Comparison of ENCODE assay signal across 1 cellular context in the genomic region with DNA sequence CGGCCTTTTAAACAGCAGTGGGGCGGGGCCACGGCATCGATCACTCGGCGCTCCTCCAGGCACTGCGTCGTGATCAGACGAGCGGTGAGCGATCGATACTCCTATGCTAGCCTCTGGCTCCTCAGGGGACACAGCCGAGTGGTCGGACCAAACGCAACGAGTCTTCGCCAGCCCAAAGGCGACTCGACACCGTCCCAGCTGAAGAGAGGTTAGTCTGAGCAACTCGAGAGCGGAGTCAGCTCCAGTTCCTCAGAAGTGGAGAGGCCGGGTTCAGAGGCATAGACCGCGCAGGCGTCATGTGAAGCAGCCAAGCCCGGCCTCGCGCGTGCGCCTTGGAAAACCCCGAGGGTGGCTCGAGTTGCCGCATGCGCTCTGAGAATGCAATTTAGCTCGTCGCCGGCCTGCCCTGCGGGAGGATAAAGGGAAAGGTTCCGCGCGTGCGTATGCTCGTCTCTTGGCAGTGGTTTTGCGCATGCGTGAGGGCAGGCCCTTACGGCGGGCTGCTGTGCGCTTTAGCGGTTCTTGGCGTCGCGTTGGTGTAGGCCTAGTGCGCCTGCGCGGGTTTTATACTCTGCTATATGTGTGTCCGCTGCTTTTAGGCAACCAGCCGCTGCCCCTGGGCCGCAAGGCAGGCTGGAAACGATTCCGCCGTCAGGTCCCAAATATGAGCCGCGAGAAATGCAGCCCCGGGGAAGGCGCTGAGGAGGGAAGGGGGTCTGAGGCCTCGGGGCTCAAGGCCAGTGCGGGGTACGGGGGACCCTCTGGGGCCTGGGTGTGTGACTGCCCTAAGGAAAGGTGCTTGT.
TF ChIP-seq lines count a peak whose summit lies in the region.

A gene (plus strand): TSS at position 98 of the 803 bp plus-strand sequence. CDS start 6,598 bp downstream, outside the sequence.

TF ChIP-seq in HepG2, 621 proteins besides CTCF, POLR2A, EP300 and RAD21 (continued from another document and continues in another):
- TF ChIP-seq, protein P1, sequence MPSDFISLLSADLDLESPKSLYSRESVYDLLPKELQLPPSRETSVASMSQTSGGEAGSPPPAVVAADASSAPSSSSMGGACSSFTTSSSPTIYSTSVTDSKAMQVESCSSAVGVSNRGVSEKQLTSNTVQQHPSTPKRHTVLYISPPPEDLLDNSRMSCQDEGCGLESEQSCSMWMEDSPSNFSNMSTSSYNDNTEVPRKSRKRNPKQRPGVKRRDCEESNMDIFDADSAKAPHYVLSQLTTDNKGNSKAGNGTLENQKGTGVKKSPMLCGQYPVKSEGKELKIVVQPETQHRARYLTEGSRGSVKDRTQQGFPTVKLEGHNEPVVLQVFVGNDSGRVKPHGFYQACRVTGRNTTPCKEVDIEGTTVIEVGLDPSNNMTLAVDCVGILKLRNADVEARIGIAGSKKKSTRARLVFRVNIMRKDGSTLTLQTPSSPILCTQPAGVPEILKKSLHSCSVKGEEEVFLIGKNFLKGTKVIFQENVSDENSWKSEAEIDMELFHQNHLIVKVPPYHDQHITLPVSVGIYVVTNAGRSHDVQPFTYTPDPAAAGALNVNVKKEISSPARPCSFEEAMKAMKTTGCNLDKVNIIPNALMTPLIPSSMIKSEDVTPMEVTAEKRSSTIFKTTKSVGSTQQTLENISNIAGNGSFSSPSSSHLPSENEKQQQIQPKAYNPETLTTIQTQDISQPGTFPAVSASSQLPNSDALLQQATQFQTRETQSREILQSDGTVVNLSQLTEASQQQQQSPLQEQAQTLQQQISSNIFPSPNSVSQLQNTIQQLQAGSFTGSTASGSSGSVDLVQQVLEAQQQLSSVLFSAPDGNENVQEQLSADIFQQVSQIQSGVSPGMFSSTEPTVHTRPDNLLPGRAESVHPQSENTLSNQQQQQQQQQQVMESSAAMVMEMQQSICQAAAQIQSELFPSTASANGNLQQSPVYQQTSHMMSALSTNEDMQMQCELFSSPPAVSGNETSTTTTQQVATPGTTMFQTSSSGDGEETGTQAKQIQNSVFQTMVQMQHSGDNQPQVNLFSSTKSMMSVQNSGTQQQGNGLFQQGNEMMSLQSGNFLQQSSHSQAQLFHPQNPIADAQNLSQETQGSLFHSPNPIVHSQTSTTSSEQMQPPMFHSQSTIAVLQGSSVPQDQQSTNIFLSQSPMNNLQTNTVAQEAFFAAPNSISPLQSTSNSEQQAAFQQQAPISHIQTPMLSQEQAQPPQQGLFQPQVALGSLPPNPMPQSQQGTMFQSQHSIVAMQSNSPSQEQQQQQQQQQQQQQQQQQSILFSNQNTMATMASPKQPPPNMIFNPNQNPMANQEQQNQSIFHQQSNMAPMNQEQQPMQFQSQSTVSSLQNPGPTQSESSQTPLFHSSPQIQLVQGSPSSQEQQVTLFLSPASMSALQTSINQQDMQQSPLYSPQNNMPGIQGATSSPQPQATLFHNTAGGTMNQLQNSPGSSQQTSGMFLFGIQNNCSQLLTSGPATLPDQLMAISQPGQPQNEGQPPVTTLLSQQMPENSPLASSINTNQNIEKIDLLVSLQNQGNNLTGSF (CRISPR knock-in tag; IDR thresholded peaks at IDR 0.05) = peak; percentile 90
- no peak; the same call in 1 of the 2 replicates for TF ChIP-seq GFI1 (CRISPR knock-in tag; IDR thresholded peaks at IDR 0.05; ENCODE audit: borderline replicate concordance)
- TF ChIP-seq ZNF883 (CRISPR knock-in tag; IDR thresholded peaks at IDR 0.05; ENCODE audit: not compliant biosample characterization) = peak; percentile 95
- TF ChIP-seq, protein P2, sequence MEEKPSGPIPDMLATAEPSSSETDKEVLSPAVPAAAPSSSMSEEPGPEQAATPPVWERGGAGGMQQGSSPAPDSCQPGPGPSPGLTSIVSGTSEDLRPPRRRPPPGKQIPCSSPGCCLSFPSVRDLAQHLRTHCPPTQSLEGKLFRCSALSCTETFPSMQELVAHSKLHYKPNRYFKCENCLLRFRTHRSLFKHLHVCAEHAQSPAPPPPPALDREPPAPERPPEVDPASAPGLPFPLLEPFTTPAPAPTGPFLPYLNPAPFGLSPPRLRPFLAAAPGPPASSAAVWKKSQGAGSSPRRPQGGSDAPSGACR (CRISPR knock-in tag; IDR thresholded peaks at IDR 0.05) = peak; percentile 90; the same call in 1 of the 2 replicates
- TF ChIP-seq, protein P3, sequence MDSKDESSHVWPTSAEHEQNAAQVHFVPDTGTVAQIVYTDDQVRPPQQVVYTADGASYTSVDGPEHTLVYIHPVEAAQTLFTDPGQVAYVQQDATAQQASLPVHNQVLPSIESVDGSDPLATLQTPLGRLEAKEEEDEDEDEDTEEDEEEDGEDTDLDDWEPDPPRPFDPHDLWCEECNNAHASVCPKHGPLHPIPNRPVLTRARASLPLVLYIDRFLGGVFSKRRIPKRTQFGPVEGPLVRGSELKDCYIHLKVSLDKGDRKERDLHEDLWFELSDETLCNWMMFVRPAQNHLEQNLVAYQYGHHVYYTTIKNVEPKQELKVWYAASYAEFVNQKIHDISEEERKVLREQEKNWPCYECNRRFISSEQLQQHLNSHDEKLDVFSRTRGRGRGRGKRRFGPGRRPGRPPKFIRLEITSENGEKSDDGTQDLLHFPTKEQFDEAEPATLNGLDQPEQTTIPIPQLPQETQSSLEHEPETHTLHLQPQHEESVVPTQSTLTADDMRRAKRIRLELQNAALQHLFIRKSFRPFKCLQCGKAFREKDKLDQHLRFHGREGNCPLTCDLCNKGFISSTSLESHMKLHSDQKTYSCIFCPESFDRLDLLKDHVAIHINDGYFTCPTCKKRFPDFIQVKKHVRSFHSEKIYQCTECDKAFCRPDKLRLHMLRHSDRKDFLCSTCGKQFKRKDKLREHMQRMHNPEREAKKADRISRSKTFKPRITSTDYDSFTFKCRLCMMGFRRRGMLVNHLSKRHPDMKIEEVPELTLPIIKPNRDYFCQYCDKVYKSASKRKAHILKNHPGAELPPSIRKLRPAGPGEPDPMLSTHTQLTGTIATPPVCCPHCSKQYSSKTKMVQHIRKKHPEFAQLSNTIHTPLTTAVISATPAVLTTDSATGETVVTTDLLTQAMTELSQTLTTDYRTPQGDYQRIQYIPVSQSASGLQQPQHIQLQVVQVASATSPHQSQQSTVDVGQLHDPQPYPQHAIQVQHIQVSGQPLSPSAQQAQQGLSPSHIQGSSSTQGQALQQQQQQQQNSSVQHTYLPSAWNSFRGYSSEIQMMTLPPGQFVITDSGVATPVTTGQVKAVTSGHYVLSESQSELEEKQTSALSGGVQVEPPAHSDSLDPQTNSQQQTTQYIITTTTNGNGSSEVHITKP (CRISPR knock-in tag; IDR thresholded peaks at IDR 0.05; ENCODE audit: low read depth) = peak; percentile 18
- TF ChIP-seq AKAP8 (CRISPR knock-in tag; IDR thresholded peaks at IDR 0.05) = 0 out of 2 replicates have a peak, but pooled peaks have one; percentile 52
- TF ChIP-seq PTBP1 (IDR thresholded peaks at IDR 0.05; ENCODE audit: low read depth, low read length, poor library complexity, severe bottlenecking) = peak; percentile 95
- no peak for TF ChIP-seq ZNF431 (CRISPR knock-in tag; IDR thresholded peaks at IDR 0.05; ENCODE audit: borderline replicate concordance, low read depth)
- TF ChIP-seq MED13 (CRISPR knock-in tag; IDR thresholded peaks at IDR 0.05) = peak; percentile 60; the same call in 1 of the 2 replicates
- peak; percentile 83; the same call in 1 of the 2 replicates for TF ChIP-seq ZNF331 (CRISPR knock-in tag; IDR thresholded peaks at IDR 0.05)
- peak; percentile 78 for TF ChIP-seq ARHGAP35 (CRISPR knock-in tag; IDR thresholded peaks at IDR 0.05; ENCODE audit: borderline replicate concordance)
- peak; percentile 87 for TF ChIP-seq TAF1 (CRISPR knock-in tag; IDR thresholded peaks at IDR 0.05)
- TF ChIP-seq NAIF1 (CRISPR knock-in tag; IDR thresholded peaks at IDR 0.05; ENCODE audit: borderline replicate concordance) = peak; percentile 80; the same call in 1 of the 2 replicates
- TF ChIP-seq, protein P4, sequence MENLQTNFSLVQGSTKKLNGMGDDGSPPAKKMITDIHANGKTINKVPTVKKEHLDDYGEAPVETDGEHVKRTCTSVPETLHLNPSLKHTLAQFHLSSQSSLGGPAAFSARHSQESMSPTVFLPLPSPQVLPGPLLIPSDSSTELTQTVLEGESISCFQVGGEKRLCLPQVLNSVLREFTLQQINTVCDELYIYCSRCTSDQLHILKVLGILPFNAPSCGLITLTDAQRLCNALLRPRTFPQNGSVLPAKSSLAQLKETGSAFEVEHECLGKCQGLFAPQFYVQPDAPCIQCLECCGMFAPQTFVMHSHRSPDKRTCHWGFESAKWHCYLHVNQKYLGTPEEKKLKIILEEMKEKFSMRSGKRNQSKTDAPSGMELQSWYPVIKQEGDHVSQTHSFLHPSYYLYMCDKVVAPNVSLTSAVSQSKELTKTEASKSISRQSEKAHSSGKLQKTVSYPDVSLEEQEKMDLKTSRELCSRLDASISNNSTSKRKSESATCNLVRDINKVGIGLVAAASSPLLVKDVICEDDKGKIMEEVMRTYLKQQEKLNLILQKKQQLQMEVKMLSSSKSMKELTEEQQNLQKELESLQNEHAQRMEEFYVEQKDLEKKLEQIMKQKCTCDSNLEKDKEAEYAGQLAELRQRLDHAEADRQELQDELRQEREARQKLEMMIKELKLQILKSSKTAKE (CRISPR knock-in tag; IDR thresholded peaks at IDR 0.05; ENCODE audit: borderline replicate concordance) = no peak
- TF ChIP-seq NR3C1 (CRISPR knock-in tag; IDR thresholded peaks at IDR 0.05) = no peak
- TF ChIP-seq, protein P5, sequence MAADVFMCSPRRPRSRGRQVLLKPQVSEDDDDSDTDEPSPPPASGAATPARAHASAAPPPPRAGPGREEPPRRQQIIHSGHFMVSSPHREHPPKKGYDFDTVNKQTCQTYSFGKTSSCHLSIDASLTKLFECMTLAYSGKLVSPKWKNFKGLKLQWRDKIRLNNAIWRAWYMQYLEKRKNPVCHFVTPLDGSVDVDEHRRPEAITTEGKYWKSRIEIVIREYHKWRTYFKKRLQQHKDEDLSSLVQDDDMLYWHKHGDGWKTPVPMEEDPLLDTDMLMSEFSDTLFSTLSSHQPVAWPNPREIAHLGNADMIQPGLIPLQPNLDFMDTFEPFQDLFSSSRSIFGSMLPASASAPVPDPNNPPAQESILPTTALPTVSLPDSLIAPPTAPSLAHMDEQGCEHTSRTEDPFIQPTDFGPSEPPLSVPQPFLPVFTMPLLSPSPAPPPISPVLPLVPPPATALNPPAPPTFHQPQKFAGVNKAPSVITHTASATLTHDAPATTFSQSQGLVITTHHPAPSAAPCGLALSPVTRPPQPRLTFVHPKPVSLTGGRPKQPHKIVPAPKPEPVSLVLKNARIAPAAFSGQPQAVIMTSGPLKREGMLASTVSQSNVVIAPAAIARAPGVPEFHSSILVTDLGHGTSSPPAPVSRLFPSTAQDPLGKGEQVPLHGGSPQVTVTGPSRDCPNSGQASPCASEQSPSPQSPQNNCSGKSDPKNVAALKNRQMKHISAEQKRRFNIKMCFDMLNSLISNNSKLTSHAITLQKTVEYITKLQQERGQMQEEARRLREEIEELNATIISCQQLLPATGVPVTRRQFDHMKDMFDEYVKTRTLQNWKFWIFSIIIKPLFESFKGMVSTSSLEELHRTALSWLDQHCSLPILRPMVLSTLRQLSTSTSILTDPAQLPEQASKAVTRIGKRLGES (CRISPR knock-in tag; IDR thresholded peaks at IDR 0.05; ENCODE audit: borderline replicate concordance) = no peak
- TF ChIP-seq THAP11 (CRISPR knock-in tag; IDR thresholded peaks at IDR 0.05) = peak; percentile 94
- TF ChIP-seq, protein P6, sequence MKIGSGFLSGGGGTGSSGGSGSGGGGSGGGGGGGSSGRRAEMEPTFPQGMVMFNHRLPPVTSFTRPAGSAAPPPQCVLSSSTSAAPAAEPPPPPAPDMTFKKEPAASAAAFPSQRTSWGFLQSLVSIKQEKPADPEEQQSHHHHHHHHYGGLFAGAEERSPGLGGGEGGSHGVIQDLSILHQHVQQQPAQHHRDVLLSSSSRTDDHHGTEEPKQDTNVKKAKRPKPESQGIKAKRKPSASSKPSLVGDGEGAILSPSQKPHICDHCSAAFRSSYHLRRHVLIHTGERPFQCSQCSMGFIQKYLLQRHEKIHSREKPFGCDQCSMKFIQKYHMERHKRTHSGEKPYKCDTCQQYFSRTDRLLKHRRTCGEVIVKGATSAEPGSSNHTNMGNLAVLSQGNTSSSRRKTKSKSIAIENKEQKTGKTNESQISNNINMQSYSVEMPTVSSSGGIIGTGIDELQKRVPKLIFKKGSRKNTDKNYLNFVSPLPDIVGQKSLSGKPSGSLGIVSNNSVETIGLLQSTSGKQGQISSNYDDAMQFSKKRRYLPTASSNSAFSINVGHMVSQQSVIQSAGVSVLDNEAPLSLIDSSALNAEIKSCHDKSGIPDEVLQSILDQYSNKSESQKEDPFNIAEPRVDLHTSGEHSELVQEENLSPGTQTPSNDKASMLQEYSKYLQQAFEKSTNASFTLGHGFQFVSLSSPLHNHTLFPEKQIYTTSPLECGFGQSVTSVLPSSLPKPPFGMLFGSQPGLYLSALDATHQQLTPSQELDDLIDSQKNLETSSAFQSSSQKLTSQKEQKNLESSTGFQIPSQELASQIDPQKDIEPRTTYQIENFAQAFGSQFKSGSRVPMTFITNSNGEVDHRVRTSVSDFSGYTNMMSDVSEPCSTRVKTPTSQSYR (CRISPR knock-in tag; IDR thresholded peaks at IDR 0.05; ENCODE audit: borderline replicate concordance) = peak; percentile 69; the same call in 1 of the 2 replicates
- peak; percentile 87 for TF ChIP-seq YY1 (IDR thresholded peaks at IDR 0.05; ENCODE audit: insufficient read depth, insufficient replicate concordance, low read depth, low read length)
- TF ChIP-seq ZNF264 (CRISPR knock-in tag; IDR thresholded peaks at IDR 0.05) = peak; percentile 52; the same call in 1 of the 2 replicates
- TF ChIP-seq GLI4 (CRISPR knock-in tag; IDR thresholded peaks at IDR 0.05; ENCODE audit: borderline replicate concordance) = peak; percentile 52; the same call in 1 of the 2 replicates
- peak; percentile 90 for TF ChIP-seq FOXC1 (CRISPR knock-in tag; IDR thresholded peaks at IDR 0.05; ENCODE audit: borderline replicate concordance)
- TF ChIP-seq, protein P7, sequence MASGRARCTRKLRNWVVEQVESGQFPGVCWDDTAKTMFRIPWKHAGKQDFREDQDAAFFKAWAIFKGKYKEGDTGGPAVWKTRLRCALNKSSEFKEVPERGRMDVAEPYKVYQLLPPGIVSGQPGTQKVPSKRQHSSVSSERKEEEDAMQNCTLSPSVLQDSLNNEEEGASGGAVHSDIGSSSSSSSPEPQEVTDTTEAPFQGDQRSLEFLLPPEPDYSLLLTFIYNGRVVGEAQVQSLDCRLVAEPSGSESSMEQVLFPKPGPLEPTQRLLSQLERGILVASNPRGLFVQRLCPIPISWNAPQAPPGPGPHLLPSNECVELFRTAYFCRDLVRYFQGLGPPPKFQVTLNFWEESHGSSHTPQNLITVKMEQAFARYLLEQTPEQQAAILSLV (CRISPR knock-in tag; IDR thresholded peaks at IDR 0.05; ENCODE audit: borderline replicate concordance) = peak; percentile 75
- TF ChIP-seq ZNF816 (CRISPR knock-in tag; IDR thresholded peaks at IDR 0.05; ENCODE audit: borderline replicate concordance) = peak; percentile 90; the same call in 1 of the 2 replicates
- TF ChIP-seq PHF21A (CRISPR knock-in tag; IDR thresholded peaks at IDR 0.05) = peak; percentile 56
- TF ChIP-seq, protein P8, sequence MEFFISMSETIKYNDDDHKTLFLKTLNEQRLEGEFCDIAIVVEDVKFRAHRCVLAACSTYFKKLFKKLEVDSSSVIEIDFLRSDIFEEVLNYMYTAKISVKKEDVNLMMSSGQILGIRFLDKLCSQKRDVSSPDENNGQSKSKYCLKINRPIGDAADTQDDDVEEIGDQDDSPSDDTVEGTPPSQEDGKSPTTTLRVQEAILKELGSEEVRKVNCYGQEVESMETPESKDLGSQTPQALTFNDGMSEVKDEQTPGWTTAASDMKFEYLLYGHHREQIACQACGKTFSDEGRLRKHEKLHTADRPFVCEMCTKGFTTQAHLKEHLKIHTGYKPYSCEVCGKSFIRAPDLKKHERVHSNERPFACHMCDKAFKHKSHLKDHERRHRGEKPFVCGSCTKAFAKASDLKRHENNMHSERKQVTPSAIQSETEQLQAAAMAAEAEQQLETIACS (CRISPR knock-in tag; IDR thresholded peaks at IDR 0.05) = 0 out of 2 replicates have a peak, but pooled peaks have one; percentile 35
- no peak for TF ChIP-seq PRPF4 (IDR thresholded peaks at IDR 0.05; ENCODE audit: low read depth, low read length, poor library complexity, severe bottlenecking)
- TF ChIP-seq FIP1L1 (IDR thresholded peaks at IDR 0.05; ENCODE audit: borderline replicate concordance, insufficient read depth, low read depth, low read length) = no peak
- no peak for TF ChIP-seq IKZF1 (IDR thresholded peaks at IDR 0.05)
- peak; percentile 93 for TF ChIP-seq SPEN (CRISPR knock-in tag; IDR thresholded peaks at IDR 0.05; ENCODE audit: low read depth)
- peak; percentile 90; the same call in 1 of the 2 replicates for TF ChIP-seq ZNF670 (CRISPR knock-in tag; IDR thresholded peaks at IDR 0.05; ENCODE audit: borderline replicate concordance)
